ENCODE assay signal across 1 cellular context in genomic region chr19:4057913-4058695, GRCh38.
TF ChIP-seq lines count a peak whose summit lies in the region.

No MANE protein-coding gene starts in this region.

TF ChIP-seq in HepG2, 621 proteins besides CTCF, POLR2A, EP300 and RAD21 (continued from another document):
- TF ChIP-seq ZNF276 (CRISPR knock-in tag; IDR thresholded peaks at IDR 0.05; ENCODE audit: low read depth) (no peak), HNF1A (IDR thresholded peaks at IDR 0.05; ENCODE audit: low read depth) (no peak), HNF1A (CRISPR knock-in tag; IDR thresholded peaks at IDR 0.05; ENCODE audit: borderline replicate concordance) (no peak; the same call in 1 of the 2 replicates), MAFF (IDR thresholded peaks at IDR 0.05; ENCODE audit: low read depth, low read length) (no peak), POLR2AphosphoS5 (IDR thresholded peaks at IDR 0.05; ENCODE audit: low read depth, low read length) (peak; percentile 75; the same call in 1 of the 2 replicates), SOX13 (IDR thresholded peaks at IDR 0.05) (0 out of 2 replicates have a peak, but pooled peaks have one; percentile 6), SOX13 (CRISPR knock-in tag; conservative IDR thresholded peaks at IDR 0.05 in 1 of 2, IDR thresholded peaks at IDR 0.05 in 1 of 2) (peak; percentile 24 to 86; a peak in 2 of 4 replicates), ZFP62 (CRISPR knock-in tag; IDR thresholded peaks at IDR 0.05) (no peak), HOXA3 (CRISPR knock-in tag; IDR thresholded peaks at IDR 0.05) (peak; percentile 27; the same call in 1 of the 2 replicates), ZFY (CRISPR knock-in tag; IDR thresholded peaks at IDR 0.05) (peak; percentile 94), ZNF550 (CRISPR knock-in tag; IDR thresholded peaks at IDR 0.05; ENCODE audit: borderline replicate concordance) (no peak), PRDM10 (CRISPR knock-in tag; IDR thresholded peaks at IDR 0.05; ENCODE audit: low read depth) (no peak; the same call in 1 of the 2 replicates), ZNF773 (CRISPR knock-in tag; IDR thresholded peaks at IDR 0.05; ENCODE audit: borderline replicate concordance) (peak; percentile 71; the same call in 1 of the 2 replicates), SRSF1 (optimal IDR thresholded peaks at IDR 0.05; ENCODE audit: low read depth, low read length) (peak; percentile 73), RXRA (CRISPR knock-in tag; IDR thresholded peaks at IDR 0.05) (peak; percentile 88), EHMT2 (IDR thresholded peaks at IDR 0.05; ENCODE audit: borderline replicate concordance, low read depth, low read length) (no peak), HMG20B (CRISPR knock-in tag; conservative IDR thresholded peaks at IDR 0.05) (peak; percentile 22; the same call in 1 of the 2 replicates), ZNF235 (CRISPR knock-in tag; IDR thresholded peaks at IDR 0.05; ENCODE audit: borderline replicate concordance) (no peak; the same call in 1 of the 2 replicates), AGO2 (optimal IDR thresholded peaks at IDR 0.05; ENCODE audit: low read depth, low read length) (peak; percentile 70), HNF4A (CRISPR knock-in tag; IDR thresholded peaks at IDR 0.05) (peak; percentile 54), HIC2 (CRISPR knock-in tag; IDR thresholded peaks at IDR 0.05; ENCODE audit: low read depth) (peak; percentile 73; the same call in 1 of the 2 replicates), TEAD3 (CRISPR knock-in tag; optimal IDR thresholded peaks at IDR 0.05; ENCODE audit: borderline replicate concordance) (peak; percentile 79), RFX3 (CRISPR knock-in tag; IDR thresholded peaks at IDR 0.05) (no peak), PCBP2 (optimal IDR thresholded peaks at IDR 0.05; ENCODE audit: low read depth, low read length, poor library complexity, severe bottlenecking) (no peak), MAF1 (CRISPR knock-in tag; IDR thresholded peaks at IDR 0.05; ENCODE audit: borderline replicate concordance) (no peak), MTF1 (CRISPR knock-in tag; IDR thresholded peaks at IDR 0.05) (no peak), GLI4 (CRISPR knock-in tag; IDR thresholded peaks at IDR 0.05; ENCODE audit: borderline replicate concordance) (0 out of 2 replicates have a peak, but pooled peaks have one; percentile 24), KDM6A (CRISPR knock-in tag; IDR thresholded peaks at IDR 0.05; ENCODE audit: low read depth) (0 out of 2 replicates have a peak, but pooled peaks have one; percentile 14), PAF1 (CRISPR knock-in tag; IDR thresholded peaks at IDR 0.05) (no peak), ZNF354B (CRISPR knock-in tag; IDR thresholded peaks at IDR 0.05) (peak; percentile 66; the same call in 1 of the 2 replicates), TFAP4 (IDR thresholded peaks at IDR 0.05; ENCODE audit: borderline replicate concordance, low read depth) (peak; percentile 52; the same call in 1 of the 2 replicates), ARNTL (CRISPR knock-in tag; IDR thresholded peaks at IDR 0.05) (no peak; the same call in 1 of the 2 replicates), KDM5B (CRISPR knock-in tag; IDR thresholded peaks at IDR 0.05; ENCODE audit: borderline replicate concordance) (peak; percentile 71; the same call in 1 of the 2 replicates), ZNF564 (CRISPR knock-in tag; IDR thresholded peaks at IDR 0.05) (0 out of 2 replicates have a peak, but pooled peaks have one; percentile 57), ZFP41 (CRISPR knock-in tag; IDR thresholded peaks at IDR 0.05; ENCODE audit: borderline replicate concordance) (peak; percentile 19; the same call in 1 of the 2 replicates), SATB2 (CRISPR knock-in tag; IDR thresholded peaks at IDR 0.05) (no peak), ZSCAN25 (CRISPR knock-in tag; IDR thresholded peaks at IDR 0.05) (0 out of 2 replicates have a peak, but pooled peaks have one; percentile 51), ZNF691 (CRISPR knock-in tag; IDR thresholded peaks at IDR 0.05; ENCODE audit: borderline replicate concordance, low read depth) (no peak; the same call in 1 of the 2 replicates), SMC3 (IDR thresholded peaks at IDR 0.05; ENCODE audit: low read length) (no peak), KLF16 (CRISPR knock-in tag; IDR thresholded peaks at IDR 0.05) (peak in 1 of 2 experiments; percentile 97; a peak in 2 of 4 replicates), ZZZ3 (CRISPR knock-in tag; IDR thresholded peaks at IDR 0.05; ENCODE audit: borderline replicate concordance) (peak; percentile 42; the same call in 1 of the 2 replicates), ZNF224 (CRISPR knock-in tag; IDR thresholded peaks at IDR 0.05) (no peak), ZNF20 (CRISPR knock-in tag; IDR thresholded peaks at IDR 0.05) (no peak), SMAD9 (CRISPR knock-in tag; IDR thresholded peaks at IDR 0.05) (no peak), ZNF546 (CRISPR knock-in tag; conservative IDR thresholded peaks at IDR 0.05) (0 out of 2 replicates have a peak, but pooled peaks have one; percentile 18), ZNF362 (CRISPR knock-in tag; IDR thresholded peaks at IDR 0.05; ENCODE audit: borderline replicate concordance) (peak; percentile 23; the same call in 1 of the 2 replicates), NBN (conservative IDR thresholded peaks at IDR 0.05) (no peak), TEF (CRISPR knock-in tag; IDR thresholded peaks at IDR 0.05) (no peak), ZSCAN9 (CRISPR knock-in tag; IDR thresholded peaks at IDR 0.05; ENCODE audit: borderline replicate concordance) (peak; percentile 84)
